ENCODE assay signal across 35 cellular contexts in the genomic region with DNA sequence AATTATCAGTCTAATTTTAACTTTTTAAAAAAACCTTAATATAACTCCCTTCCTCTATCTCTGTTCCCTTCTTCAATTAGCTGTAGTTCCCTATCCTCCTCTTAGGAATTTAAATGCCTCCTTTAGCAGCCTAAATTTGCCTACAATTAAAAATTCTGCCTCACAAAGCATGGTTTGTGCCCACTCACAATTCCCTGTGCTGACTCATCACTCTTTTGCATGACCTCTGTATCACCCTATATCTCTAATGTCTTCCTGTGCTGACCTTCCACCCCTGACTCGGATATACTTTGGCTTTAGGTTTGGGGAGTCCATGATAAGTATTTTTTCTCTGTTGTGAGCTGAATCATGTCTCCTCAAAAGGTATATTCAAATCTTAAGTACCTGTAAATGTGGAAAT.
"Had no signal": no experiment of that assay in that cellular context is flagged by ENCODE, and none has a peak within 500 bp of the region (broad histone marks: within the 10 kb centered on the region; RNA-seq: fewer than 3 reads in every experiment).

No MANE protein-coding gene starts in this region.

- H3K27ac Mint-ChIP-seq: activated CD4-positive, alpha-beta memory T cell treated with anti-CD3 and anti-CD28 coated beads for 36 hours; activated CD4-positive, alpha-beta T cell treated with anti-CD3 and anti-CD28 coated beads for 36 hours; activated CD4-positive, alpha-beta T cell treated with anti-CD3 and anti-CD28 coated beads, Interleukin-2, amount 10 ng/mL, durations not matched to agents 24 days and 14 days; activated CD8-positive, alpha-beta memory T cell treated with anti-CD3 and anti-CD28 coated beads, Interleukin-2, amount 10 ng/mL, durations not matched to agents 7 days and 5 days; activated CD8-positive, alpha-beta T cell treated with anti-CD3 and anti-CD28 coated beads, Interleukin-2, amount 10 ng/mL, durations not matched to agents 7 days and 5 days; activated naive CD4-positive, alpha-beta T cell treated with anti-CD3 and anti-CD28 coated beads for 36 hours; activated naive CD4-positive, alpha-beta T cell treated with anti-CD3 and anti-CD28 coated beads, Interleukin-2, amount 50 U/mL, for 24 hours; activated naive CD8-positive, alpha-beta T cell treated with anti-CD3 and anti-CD28 coated beads for 36 hours; activated naive CD8-positive, alpha-beta T cell treated with anti-CD3 and anti-CD28 coated beads, Interleukin-2, amount 50 U/mL, for 24 hours; activated T-helper 1 cell treated with anti-CD3 and anti-CD28 coated beads, Interleukin-12 subunit alpha, Interleukin-12 subunit beta, Interleukin-2, Interleukin-4 antibody, amounts not matched to agents 30 ng/mL and 10 ng/mL and 1 ng/mL, durations not matched to agents 14 hours and 24 hours and 36 hours; activated T-helper 2 cell treated with anti-CD3 and anti-CD28 coated beads, Interferon-gamma antibody, Interleukin-2, Interleukin-4, amounts not matched to agents 10 μg/mL and 5 μg/mL and 100 μg/mL, durations not matched to agents 14 hours and 24 hours and 36 hours; brain; dendritic cell treated with granulocyte-macrophage colony-stimulating factor and Interleukin-4, amounts not matched to agents 40 ng/mL and 50 ng/mL, for 4 days; endodermal cell; T-helper 1 cell treated with Interleukin-12 subunit alpha and Interleukin-12 subunit beta and Interleukin-4 antibody, amounts not matched to agents 30 μg/mL and 1 μg/mL, for 36 hours had no signal

- H3K4me1 ChIP-seq: adrenal gland, breast epithelium had no signal

- H3K9me3 Mint-ChIP-seq: activated naive CD8-positive, alpha-beta T cell treated with anti-CD3 and anti-CD28 coated beads for 36 hours; activated T-helper 2 cell treated with anti-CD3 and anti-CD28 coated beads, Interferon-gamma antibody, Interleukin-2, Interleukin-4, amounts not matched to agents 10 μg/mL and 5 μg/mL and 100 μg/mL, durations not matched to agents 14 hours and 24 hours and 36 hours; endodermal cell; T-helper 1 cell treated with Interleukin-12 subunit alpha and Interleukin-12 subunit beta and Interleukin-4 antibody, amounts not matched to agents 30 μg/mL and 1 μg/mL, for 36 hours had no signal

- H3K36me3 Mint-ChIP-seq: activated CD4-positive, alpha-beta memory T cell treated with anti-CD3 and anti-CD28 coated beads for 36 hours; activated CD8-positive, alpha-beta memory T cell treated with anti-CD3 and anti-CD28 coated beads, Interleukin-2, amount 10 ng/mL, durations not matched to agents 7 days and 5 days; activated naive CD4-positive, alpha-beta T cell treated with anti-CD3 and anti-CD28 coated beads, Interleukin-2, amount 50 U/mL, for 24 hours; activated naive CD8-positive, alpha-beta T cell treated with anti-CD3 and anti-CD28 coated beads for 36 hours; brain had no signal

- ATAC-seq: activated CD4-positive, alpha-beta T cell treated with anti-CD3 and anti-CD28 coated beads for 36 hours; activated CD8-positive, alpha-beta memory T cell treated with anti-CD3 and anti-CD28 coated beads, Interleukin-2, amount 10 ng/mL, durations not matched to agents 7 days and 5 days; activated CD8-positive, alpha-beta T cell treated with anti-CD3 and anti-CD28 coated beads, Interleukin-2, amount 10 ng/mL, durations not matched to agents 7 days and 5 days; activated naive CD8-positive, alpha-beta T cell treated with anti-CD3 and anti-CD28 coated beads, Interleukin-2, amount 50 U/mL, for 24 hours; esophagus mucosa had no signal

- H3K9me3 ChIP-seq: adrenal gland, breast epithelium had no signal

- H3K4me1 Mint-ChIP-seq: activated CD4-positive, alpha-beta T cell treated with anti-CD3 and anti-CD28 coated beads for 36 hours; activated CD4-positive, alpha-beta T cell treated with anti-CD3 and anti-CD28 coated beads, Interleukin-2, amount 10 ng/mL, durations not matched to agents 24 days and 14 days; activated CD8-positive, alpha-beta memory T cell treated with anti-CD3 and anti-CD28 coated beads, Interleukin-2, amount 10 ng/mL, durations not matched to agents 7 days and 5 days; activated naive CD4-positive, alpha-beta T cell treated with anti-CD3 and anti-CD28 coated beads, Interleukin-2, amount 50 U/mL, for 24 hours; activated naive CD8-positive, alpha-beta T cell treated with anti-CD3 and anti-CD28 coated beads for 36 hours; activated naive CD8-positive, alpha-beta T cell treated with anti-CD3 and anti-CD28 coated beads, Interleukin-2, amount 50 U/mL, for 24 hours; brain; endodermal cell had no signal

- H3K27ac ChIP-seq: adrenal gland, breast epithelium, cardiac muscle cell, coronary artery, dorsolateral prefrontal cortex had no signal

- H3K27me3 ChIP-seq: adrenal gland, breast epithelium, cardiac muscle cell had no signal

- H3K4me3 ChIP-seq: adrenal gland, breast epithelium, cardiac muscle cell, coronary artery, dorsolateral prefrontal cortex had no signal

- H3K27me3 Mint-ChIP-seq: activated CD4-positive, alpha-beta memory T cell treated with anti-CD3 and anti-CD28 coated beads for 36 hours; activated CD4-positive, alpha-beta T cell treated with anti-CD3 and anti-CD28 coated beads, Interleukin-2, amount 10 ng/mL, durations not matched to agents 24 days and 14 days; activated CD8-positive, alpha-beta memory T cell treated with anti-CD3 and anti-CD28 coated beads, Interleukin-2, amount 10 ng/mL, durations not matched to agents 7 days and 5 days; brain; dendritic cell treated with granulocyte-macrophage colony-stimulating factor and Interleukin-4, amounts not matched to agents 40 ng/mL and 50 ng/mL, for 4 days had no signal

- H3K36me3 ChIP-seq: adrenal gland, breast epithelium, cardiac muscle cell had no signal

- DNase-seq: activated CD4-positive, alpha-beta memory T cell treated with anti-CD3 and anti-CD28 coated beads for 36 hours; activated CD4-positive, alpha-beta T cell treated with anti-CD3 and anti-CD28 coated beads for 36 hours; activated CD4-positive, alpha-beta T cell treated with anti-CD3 and anti-CD28 coated beads, Interleukin-2, amount 10 ng/mL, durations not matched to agents 24 days and 14 days; activated CD4-positive, CD25-positive, alpha-beta regulatory T cell; activated CD4-positive, CD25-positive, alpha-beta regulatory T cell treated with anti-CD3 and anti-CD28 coated beads, Interleukin-2, amount 50 U/mL, for 72 hours; activated CD8-positive, alpha-beta memory T cell treated with anti-CD3 and anti-CD28 coated beads, Interleukin-2, amount 10 ng/mL, durations not matched to agents 7 days and 5 days; activated CD8-positive, alpha-beta memory T cell treated with anti-CD3 and anti-CD28 coated beads, Interleukin-2, amount 50 U/mL, for 4 hours; activated CD8-positive, alpha-beta T cell treated with anti-CD3 and anti-CD28 coated beads, Interleukin-2, amount 10 ng/mL, durations not matched to agents 7 days and 5 days; activated effector memory CD4-positive, alpha-beta T cell treated with anti-CD3 and anti-CD28 coated beads, Interleukin-2, amount 50 U/mL, for 16 hours; activated naive CD4-positive, alpha-beta T cell treated with anti-CD3 and anti-CD28 coated beads for 36 hours; activated naive CD8-positive, alpha-beta T cell treated with anti-CD3 and anti-CD28 coated beads for 36 hours; activated naive CD8-positive, alpha-beta T cell treated with anti-CD3 and anti-CD28 coated beads, Interleukin-2, amount 50 U/mL, for 24 hours; activated T-cell treated with anti-CD3 and anti-CD28 coated beads, Interleukin-2, amount 50 U/mL, for 1 hour; activated T-cell treated with anti-CD3 and anti-CD28 coated beads, Interleukin-2, amount 50 U/mL, for 48 hours; adrenal gland; amygdala; aorta; central memory CD4-positive, alpha-beta T cell; cerebellar nuclear complex; dorsolateral prefrontal cortex; effector memory CD4-positive, alpha-beta T cell; endodermal cell; foreskin fibroblast; head of caudate nucleus; T-helper 9 cell had no signal

- H3K4me3 Mint-ChIP-seq: activated CD4-positive, alpha-beta memory T cell treated with anti-CD3 and anti-CD28 coated beads for 36 hours; activated CD4-positive, alpha-beta T cell treated with anti-CD3 and anti-CD28 coated beads for 36 hours; activated CD4-positive, alpha-beta T cell treated with anti-CD3 and anti-CD28 coated beads, Interleukin-2, amount 10 ng/mL, durations not matched to agents 24 days and 14 days; activated CD8-positive, alpha-beta memory T cell treated with anti-CD3 and anti-CD28 coated beads, Interleukin-2, amount 10 ng/mL, durations not matched to agents 7 days and 5 days; activated CD8-positive, alpha-beta T cell treated with anti-CD3 and anti-CD28 coated beads, Interleukin-2, amount 10 ng/mL, durations not matched to agents 7 days and 5 days; activated naive CD4-positive, alpha-beta T cell treated with anti-CD3 and anti-CD28 coated beads for 36 hours; activated naive CD4-positive, alpha-beta T cell treated with anti-CD3 and anti-CD28 coated beads, Interleukin-2, amount 50 U/mL, for 24 hours; activated naive CD8-positive, alpha-beta T cell treated with anti-CD3 and anti-CD28 coated beads for 36 hours; activated naive CD8-positive, alpha-beta T cell treated with anti-CD3 and anti-CD28 coated beads, Interleukin-2, amount 50 U/mL, for 24 hours; activated T-helper 1 cell treated with anti-CD3 and anti-CD28 coated beads, Interleukin-12 subunit alpha, Interleukin-12 subunit beta, Interleukin-2, Interleukin-4 antibody, amounts not matched to agents 30 ng/mL and 10 ng/mL and 1 ng/mL, durations not matched to agents 14 hours and 24 hours and 36 hours; brain; dendritic cell treated with granulocyte-macrophage colony-stimulating factor and Interleukin-4, amounts not matched to agents 40 ng/mL and 50 ng/mL, for 4 days; endodermal cell; T-helper 1 cell treated with Interleukin-12 subunit alpha and Interleukin-12 subunit beta and Interleukin-4 antibody, amounts not matched to agents 30 μg/mL and 1 μg/mL, for 36 hours had no signal
